1 cellular context compared by ENCODE assay signal in genomic region chr19:41310031-41310831, GRCh38.
TF ChIP-seq lines count a peak whose summit lies in the region.

CCDC97 (plus strand) TSS chr19:41310172; CDS start chr19:41310311, 139 bp downstream.

TF ChIP-seq in K562, 482 proteins besides CTCF, POLR2A, EP300 and RAD21 (continued from another document and continues in another):
- TF ChIP-seq CHAMP1 (IDR thresholded peaks at IDR 0.05) (peak; percentile 80), SIX5 (IDR thresholded peaks at IDR 0.05; ENCODE audit: borderline replicate concordance in 1 of 2, insufficient read depth in 1 of 2, low read depth in 1 of 2, low read length in 2 of 2) (peak in 1 of 2 experiments; percentile 32; a peak in 1 of 4 replicates), RAD51 (IDR thresholded peaks at IDR 0.05; ENCODE audit: borderline replicate concordance, low read depth) (peak; percentile 55; the same call in 1 of the 2 replicates), ESRRB (CRISPR knock-in tag; IDR thresholded peaks at IDR 0.05; ENCODE audit: borderline replicate concordance) (no peak), PKNOX1 (IDR thresholded peaks at IDR 0.05) (0 out of 2 replicates have a peak, but pooled peaks have one; percentile 4), ARID1B (IDR thresholded peaks at IDR 0.05) (peak; percentile 65), FOS (IDR thresholded peaks at IDR 0.05; ENCODE audit: extremely low read depth, insufficient read length) (no peak), TCFL5 (CRISPR knock-in tag; conservative IDR thresholded peaks at IDR 0.05) (no peak), POLR2B (IDR thresholded peaks at IDR 0.05; ENCODE audit: low read depth, partially characterized antibody) (peak; percentile 77), POLR2H (tag; IDR thresholded peaks at IDR 0.05; ENCODE audit: low read depth) (peak; percentile 49), KLF10 (CRISPR knock-in tag; IDR thresholded peaks at IDR 0.05) (no peak), ZNF263 (CRISPR knock-in tag; IDR thresholded peaks at IDR 0.05; ENCODE audit: borderline replicate concordance) (peak; percentile 49; the same call in 1 of the 2 replicates), RBM39 (optimal IDR thresholded peaks at IDR 0.05; ENCODE audit: low read depth, low read length) (no peak), KAT7 (CRISPR knock-in tag; IDR thresholded peaks at IDR 0.05; ENCODE audit: borderline replicate concordance) (peak; percentile 99), RNF2 (IDR thresholded peaks at IDR 0.05) (0 out of 2 replicates have a peak, but pooled peaks have one; percentile 16), NR2C1 (IDR thresholded peaks at IDR 0.05) (peak; percentile 75), NR2C1 (tag; IDR thresholded peaks at IDR 0.05) (peak; percentile 71), MBD1 (CRISPR knock-in tag; IDR thresholded peaks at IDR 0.05) (no peak), NONO (IDR thresholded peaks at IDR 0.05; ENCODE audit: low read depth in 2 of 2, low read length in 1 of 2) (peak in 1 of 2 experiments; percentile 92; a peak in 2 of 4 replicates), CAMTA2 (CRISPR knock-in tag; conservative IDR thresholded peaks at IDR 0.05) (0 out of 2 replicates have a peak, but pooled peaks have one; percentile 72), POLR2AphosphoS2 (IDR thresholded peaks at IDR 0.05; ENCODE audit: low read length) (no peak; the same call in 1 of the 2 replicates), CBFA2T3 (IDR thresholded peaks at IDR 0.05) (peak; percentile 28; the same call in 1 of the 2 replicates), HINFP (tag; conservative IDR thresholded peaks at IDR 0.05; ENCODE audit: low read depth) (no peak), FOXJ2 (tag; IDR thresholded peaks at IDR 0.05) (0 out of 2 replicates have a peak, but pooled peaks have one; percentile 65), E4F1 (CRISPR knock-in tag; IDR thresholded peaks at IDR 0.05; ENCODE audit: borderline replicate concordance) (0 out of 2 replicates have a peak, but pooled peaks have one; percentile 63), NFIX (CRISPR knock-in tag; IDR thresholded peaks at IDR 0.05; ENCODE audit: low read depth) (no peak), SAFB (IDR thresholded peaks at IDR 0.05; ENCODE audit: borderline replicate concordance, low read depth, low read length) (peak; percentile 93), ZSCAN32 (CRISPR knock-in tag; IDR thresholded peaks at IDR 0.05) (no peak), KAT8 (IDR thresholded peaks at IDR 0.05; ENCODE audit: low read depth) (0 out of 2 replicates have a peak, but pooled peaks have one; percentile 61), TAF9B (IDR thresholded peaks at IDR 0.05; ENCODE audit: partially characterized antibody) (peak; percentile 87), C11orf30 (IDR thresholded peaks at IDR 0.05; ENCODE audit: low read depth) (peak; percentile 97), BMI1 (IDR thresholded peaks at IDR 0.05; ENCODE audit: low read length) (peak; percentile 14; the same call in 1 of the 2 replicates), SMAD3 (CRISPR knock-in tag; conservative IDR thresholded peaks at IDR 0.05) (0 out of 2 replicates have a peak, but pooled peaks have one; percentile 10), NEUROD1 (IDR thresholded peaks at IDR 0.05; ENCODE audit: borderline replicate concordance, low read depth, low read length, partially characterized antibody) (peak; percentile 87), TARDBP (IDR thresholded peaks at IDR 0.05) (peak; percentile 86; the same call in 1 of the 2 replicates), LEF1 (IDR thresholded peaks at IDR 0.05) (0 out of 2 replicates have a peak, but pooled peaks have one; percentile 29), ELF4 (CRISPR knock-in tag; IDR thresholded peaks at IDR 0.05) (peak; percentile 82), MYC (IDR thresholded peaks at IDR 0.05; ENCODE audit: low read depth, low read length) (peak; percentile 80), MYC (CRISPR knock-in tag; IDR thresholded peaks at IDR 0.05; ENCODE audit: borderline replicate concordance, low read depth) (peak; percentile 89; the same call in 1 of the 2 replicates), ELF2 (CRISPR knock-in tag; IDR thresholded peaks at IDR 0.05) (peak; percentile 94), MYBL2 (IDR thresholded peaks at IDR 0.05; ENCODE audit: low read depth) (peak; percentile 13; the same call in 1 of the 2 replicates), MYBL2 (CRISPR knock-in tag; IDR thresholded peaks at IDR 0.05; ENCODE audit: borderline replicate concordance) (no peak), PATZ1 (CRISPR knock-in tag; IDR thresholded peaks at IDR 0.05; ENCODE audit: borderline replicate concordance) (peak; percentile 24; the same call in 1 of the 2 replicates), ID3 (CRISPR knock-in tag; IDR thresholded peaks at IDR 0.05) (no peak), ID3 (tag; IDR thresholded peaks at IDR 0.05) (peak; percentile 91), ZSCAN29 (IDR thresholded peaks at IDR 0.05) (peak; percentile 82), ZNF197 (CRISPR knock-in tag; IDR thresholded peaks at IDR 0.05; ENCODE audit: low read depth) (peak; percentile 33; the same call in 1 of the 2 replicates), FOXJ3 (CRISPR knock-in tag; IDR thresholded peaks at IDR 0.05) (no peak), SMC3 (conservative IDR thresholded peaks at IDR 0.05; ENCODE audit: insufficient read depth, low read depth, low read length) (0 out of 2 replicates have a peak, but pooled peaks have one; percentile 3), ETV6 (IDR thresholded peaks at IDR 0.05; ENCODE audit: borderline replicate concordance in 1 of 2, low read depth in 2 of 2, low read length in 1 of 2) (no peak), ETV6 (CRISPR knock-in tag; IDR thresholded peaks at IDR 0.05; ENCODE audit: borderline replicate concordance) (no peak), REST (CRISPR knock-in tag; IDR thresholded peaks at IDR 0.05; ENCODE audit: low read depth) (peak; percentile 54; the same call in 1 of the 2 replicates), ZNF785 (CRISPR knock-in tag; IDR thresholded peaks at IDR 0.05) (no peak), PHF20 (IDR thresholded peaks at IDR 0.05; ENCODE audit: partially characterized antibody) (peak; percentile 96), HDAC3 (IDR thresholded peaks at IDR 0.05; ENCODE audit: borderline replicate concordance, partially characterized antibody) (peak; percentile 81)
